In the genomic region with DNA sequence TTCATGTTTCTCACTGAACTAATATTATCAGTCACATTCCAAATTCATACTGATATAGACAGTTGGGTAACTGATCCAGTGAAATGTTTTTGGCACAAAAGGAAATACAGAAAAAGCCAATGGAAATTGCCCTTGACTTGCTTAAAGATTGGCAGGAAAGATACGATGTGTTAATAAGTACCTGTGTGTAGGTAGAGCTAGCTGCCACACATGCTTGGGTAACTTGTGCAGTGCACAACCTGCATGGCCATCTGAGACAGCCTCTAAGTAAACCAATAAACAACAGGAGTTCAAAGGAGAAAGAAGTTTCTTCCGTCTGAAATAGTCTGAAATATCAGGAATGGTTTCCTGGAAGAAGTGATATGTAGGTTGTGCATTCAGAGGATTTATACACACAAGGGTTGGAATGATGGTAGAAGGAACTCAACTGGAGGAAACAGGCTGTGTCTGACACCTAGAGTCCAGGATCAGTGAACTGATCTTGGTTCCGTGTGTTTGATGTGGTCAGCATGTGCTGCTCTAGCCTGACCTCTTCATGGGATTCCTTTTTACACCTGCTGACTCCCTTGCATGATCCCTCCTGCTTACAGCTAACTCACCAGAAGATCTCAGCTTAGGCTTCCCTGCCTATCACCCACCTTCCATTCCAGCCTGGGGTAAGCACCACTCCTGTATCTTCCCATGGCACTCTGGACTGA, we compare ENCODE assay signal across 27 cellular contexts.
"Had no signal": no experiment of that assay in that cellular context is flagged by ENCODE, and none has a peak within 500 bp of the region (broad histone marks: within the 10 kb centered on the region; RNA-seq: fewer than 3 reads in every experiment).

No MANE protein-coding gene starts in this region.

- DNase-seq: activated CD4-positive, alpha-beta T cell treated with anti-CD3 and anti-CD28 coated beads for 4 hours; activated CD4-positive, alpha-beta T cell treated with anti-CD3 and anti-CD28 coated beads, Interleukin-2, amount 50 U/mL, for 48 hours; activated CD8-positive, alpha-beta memory T cell treated with anti-CD3 and anti-CD28 coated beads for 24 hours; activated effector memory CD4-positive, alpha-beta T cell treated with Interleukin-2 at 50 U/mL for 16 hours; activated naive CD4-positive, alpha-beta T cell treated with Interleukin-2 at 50 U/mL for 16 hours; central memory CD4-positive, alpha-beta T cell; head of caudate nucleus; hippocampal formation; left cardiac atrium; left ventricle myocardium superior; naive B cell; nephron progenitor cell; ovary; retina; sigmoid colon; small intestine; stimulated activated CD4-positive, alpha-beta T cell treated with anti-CD3 and anti-CD28 coated beads, Interleukin-1b, Interleukin-23, amount 100 ng/mL, for 48 hours; stimulated activated CD4-positive, alpha-beta T cell treated with anti-CD3 and anti-CD28 coated beads, Interleukin-4, amount 100 ng/mL, for 4 hours; stimulated activated CD8-positive, alpha-beta memory T cell treated with anti-CD3 and anti-CD28 coated beads, Interleukin-4, amount 100 ng/mL, for 48 hours; stimulated activated naive B cell treated with anti-CD40 and anti-IgM and Interleukin-4, amounts not matched to agents 10 μg/mL and 1 μg/mL and 100 μg/mL, for 72 hours; stomach; tibial artery; upper lobe of right lung had no signal

- H3K4me3 ChIP-seq: ascending aorta, breast epithelium, gastroesophageal sphincter, ovary, prostate gland, sigmoid colon, stomach, tibial artery, upper lobe of right lung had no signal

- H3K27me3 ChIP-seq: ascending aorta, breast epithelium, gastroesophageal sphincter, ovary, sigmoid colon, stomach, tibial artery, upper lobe of right lung had no signal

- H3K4me1 ChIP-seq: ascending aorta, breast epithelium, gastroesophageal sphincter, prostate gland, sigmoid colon, stomach, tibial artery, upper lobe of right lung had no signal

- H3K27ac ChIP-seq: ascending aorta, breast epithelium, gastroesophageal sphincter, ovary, prostate gland, sigmoid colon, stomach, tibial artery, upper lobe of right lung had no signal

- H3K36me3 ChIP-seq: ascending aorta, breast epithelium, gastroesophageal sphincter, ovary, prostate gland, sigmoid colon, stomach, tibial artery, upper lobe of right lung had no signal

- H3K9me3 ChIP-seq: ascending aorta, breast epithelium, gastroesophageal sphincter, ovary, prostate gland, sigmoid colon, stomach, tibial artery, upper lobe of right lung had no signal

- ATAC-seq: gastroesophageal sphincter; left cardiac atrium; left ventricle myocardium superior; stimulated activated naive B cell treated with anti-CD40 and anti-IgM and Interleukin-4, amounts not matched to agents 10 μg/mL and 1 μg/mL and 100 μg/mL, for 72 hours; upper lobe of right lung had no signal
